In genomic region chr9:95270790-95271189, GRCh38 we compare ENCODE assay signal across 1 cellular context.
TF ChIP-seq lines count a peak whose summit lies in the region.

No MANE protein-coding gene starts in this region.

TF ChIP-seq in K562, 482 proteins besides CTCF, POLR2A, EP300 and RAD21 (continued from another document):
- TF ChIP-seq FOXP1 (CRISPR knock-in tag; IDR thresholded peaks at IDR 0.05) (no peak), LEF1 (IDR thresholded peaks at IDR 0.05) (no peak), NELFE (IDR thresholded peaks at IDR 0.05; ENCODE audit: insufficient read depth, insufficient read length) (no peak), ZNF316 (IDR thresholded peaks at IDR 0.05) (peak; percentile 84), ZNF133 (CRISPR knock-in tag; IDR thresholded peaks at IDR 0.05) (no peak), ZNF12 (CRISPR knock-in tag; IDR thresholded peaks at IDR 0.05) (no peak), MAFF (IDR thresholded peaks at IDR 0.05; ENCODE audit: low read length) (peak; percentile 61), ZNF778 (CRISPR knock-in tag; IDR thresholded peaks at IDR 0.05) (no peak), ZNF75A (CRISPR knock-in tag; IDR thresholded peaks at IDR 0.05) (no peak), MAFK (IDR thresholded peaks at IDR 0.05; ENCODE audit: low read length) (peak; percentile 50; the same call in 1 of the 2 replicates), CC2D1A (IDR thresholded peaks at IDR 0.05) (no peak), ZKSCAN1 (IDR thresholded peaks at IDR 0.05; ENCODE audit: low read depth, low read length) (no peak), NFE2L1 (tag; IDR thresholded peaks at IDR 0.05; ENCODE audit: borderline replicate concordance, low read depth) (no peak), MAFG (tag; conservative IDR thresholded peaks at IDR 0.05) (peak; percentile 62), SMAD3 (CRISPR knock-in tag; conservative IDR thresholded peaks at IDR 0.05) (no peak), ZNF518B (CRISPR knock-in tag; IDR thresholded peaks at IDR 0.05) (no peak)
